In genomic region chr11:76700177-76701100, GRCh38 we compare ENCODE assay signal across 9 cellular contexts. TPM values are rescaled to one million over a fixed set of nuclear protein-coding genes. Genes with fewer than 3 reads are reported as not detected.
DNase-seq lines count a peak whose midpoint lies in the region; ATAC-seq, FAIRE-seq and TF ChIP-seq lines count a peak whose summit lies in the region.
"Had no signal": no experiment of that assay in that cellular context is flagged by ENCODE, and none has a peak within 500 bp of the region (broad histone marks: within the 10 kb centered on the region; RNA-seq: fewer than 3 reads in every experiment).

No MANE protein-coding gene starts in this region.

- no peak overlapping the region for H2AFZ ChIP-seq in PC-3 (ENCODE audit: low read length)

- peaks cover 24% of the 10 kb centered on the region for H3K4me1 ChIP-seq in PC-3 (ENCODE audit: insufficient read depth, low read length)
- H3K4me1 ChIP-seq: prostate gland had no signal

- CTCF ChIA-PET in PC-3 (lab: Charles Lee), result no interaction called here

- no peaks in the 10 kb centered on the region for H3K27me3 ChIP-seq in PC-3 (ENCODE audit: low read length)

- no peak overlapping the region for H3K4me3 ChIP-seq in PC-3 (ENCODE audit: low read length)
- H3K4me3 ChIP-seq: prostate gland had no signal

- no peak overlapping the region for H3K27ac ChIP-seq in PC-3 (ENCODE audit: low read length)
- H3K27ac ChIP-seq: prostate gland had no signal

- H3K36me3 ChIP-seq in PC-3 (ENCODE audit: low read depth, low read length), result no peaks in the 10 kb centered on the region
- H3K36me3 ChIP-seq: prostate gland had no signal

- TF ChIP-seq CTCF in PC-3 (conservative IDR thresholded peaks at IDR 0.05; ENCODE audit: low read depth, low read length), result no peak

- DNase-seq in EH (ENCODE audit: low read depth) (peak; percentile 95), PC-3 (peak; percentile 61), erythroblast (lab: John Stamatoyannopoulos, UW) (peak; percentile 98), posterior vena cava (ENCODE audit: low spot score) (peak; percentile 82), frontal cortex (ENCODE audit: low spot score in 2 of 2) (no peak), SKM-1 treated with dmso at 0.1 percent for 144 hours (lab: John Stamatoyannopoulos, UW; ENCODE audit: unreplicated experiment) (no peak)
- no peak for DNase-seq in activated CD4-positive, CD25-positive, alpha-beta regulatory T cell (lab: John Stamatoyannopoulos, UW)

- TF ChIP-seq POLR2A in erythroblast (IDR thresholded peaks at IDR 0.05; ENCODE audit: low read length), result peak; percentile 72

- H3K9me2 ChIP-seq in PC-3 (replicated peaks; ENCODE audit: low read length), result no peaks in the 10 kb centered on the region

- no peaks in the 10 kb centered on the region for H3K79me2 ChIP-seq in PC-3 (ENCODE audit: low read length)

- H3F3A ChIP-seq in PC-3 (ENCODE audit: low read length, unreplicated experiment), result no peaks in the 10 kb centered on the region

- H3K9me3 ChIP-seq in PC-3 (ENCODE audit: low read length), result no peaks in the 10 kb centered on the region
- H3K9me3 ChIP-seq: prostate gland had no signal

- no TSS peak for BruUV-seq in PC-3 (replicated peaks; lab: Mats Ljungman, UMichigan)

- intact Hi-C loops in PC-3 (cut with micrococcal nuclease), result no loop called here
- intact Hi-C loops in posterior vena cava (cut with DNase I), result no loop called here

- no peak overlapping the region for H3K9ac ChIP-seq in PC-3 (ENCODE audit: low read length)

- H4K20me1 ChIP-seq in PC-3 (ENCODE audit: low read length), result no peaks in the 10 kb centered on the region

- POLR2A ChIA-PET in PC-3 (lab: Charles Lee; ENCODE audit: unreplicated experiment), result no interaction called here

- no peak for FAIRE-seq in frontal cortex (lab: Jason Lieb, UNC)

- peak; percentile 59 for ATAC-seq in PC-3
- no peak for ATAC-seq in GM19452 (IDR thresholded peaks at IDR 0.05; ENCODE audit: unreplicated experiment)

- H3K4me2 ChIP-seq in PC-3 (ENCODE audit: low read length), result no peak overlapping the region

RNA-seq across cellular contexts. Expression of gene LRRC32, which starts 29.9 kb away (rescaled TPM):
- total RNA-seq in PC-3 (2014; rRNA removed) (not detected in 2 replicates), posterior vena cava (100 to 1,000 TPM; 108 to 142 TPM), frontal cortex (0.41 TPM)

Comparison
In these comparisons a context has a peak if more than half of its experiments do, and no peak if none do; other contexts are left out.
1. DNase-seq: peak in EH (single experiment), PC-3 (single experiment), erythroblast (2 of 2) and posterior vena cava (single experiment); none in frontal cortex (0 of 2), activated CD4-positive, CD25-positive, alpha-beta regulatory T cell (0 of 4) and SKM-1 treated with dmso at 0.1 percent for 144 hours (single experiment).
2. RNA of gene LRRC32, which starts 29.9 kb away (total RNA-seq): 108 to 142 TPM in posterior vena cava; 0.41 TPM in frontal cortex (single experiment) and not detected in PC-3; every median in the first group is over 10 times any median in the second.